9 cellular contexts compared by ENCODE assay signal in the genomic region with DNA sequence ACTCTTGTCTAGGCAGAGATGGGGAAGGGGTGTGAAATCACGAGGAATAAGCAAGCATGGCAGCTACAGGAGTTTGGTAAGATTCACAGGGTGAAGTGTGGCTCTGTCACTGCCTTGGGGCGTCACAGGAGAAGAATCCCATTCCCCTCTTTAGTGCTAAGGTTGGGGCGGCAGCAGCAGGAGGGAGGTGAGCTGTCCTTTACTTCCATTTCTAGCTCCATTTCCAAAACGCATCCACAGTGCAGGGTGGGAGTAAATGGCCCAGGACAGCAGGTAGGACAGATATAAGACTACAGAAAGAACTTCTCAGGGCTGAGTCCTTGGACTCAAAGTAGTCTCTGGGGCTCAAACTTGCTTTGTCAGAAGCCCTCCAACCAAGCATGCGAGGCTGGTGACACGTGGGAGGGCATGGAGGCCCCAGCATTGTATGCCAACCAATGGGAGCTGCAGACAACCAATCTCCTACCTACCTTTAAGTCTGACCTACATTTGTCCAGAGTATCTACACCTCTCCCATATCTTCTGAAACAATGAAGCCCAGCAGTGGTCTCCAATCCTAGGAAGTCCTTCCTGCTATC. TPM values are rescaled to one million over a fixed set of nuclear protein-coding genes. Genes with fewer than 3 reads are reported as not detected.
DNase-seq lines count a peak whose midpoint lies in the region; ATAC-seq and TF ChIP-seq lines count a peak whose summit lies in the region.
"Had no signal": no experiment of that assay in that cellular context is flagged by ENCODE, and none has a peak within 500 bp of the region (broad histone marks: within the 10 kb centered on the region; RNA-seq: fewer than 3 reads in every experiment).

No MANE protein-coding gene starts in this region.

- H3K4me3 ChIP-seq in lung (no peak overlapping the region), thymus (ENCODE audit: low read length) (no peak overlapping the region), hepatocyte (no peak overlapping the region)

- no peaks in the 10 kb centered on the region for H3K9me3 Mint-ChIP-seq in activated T-cell treated with anti-CD3 and anti-CD28 coated beads, Interleukin-2, amount 50 U/mL, for 4 hours
- H3K9me3 Mint-ChIP-seq in activated T-helper 17 cell treated with anti-CD3 and anti-CD28 coated beads, Interleukin-2, amount 50 U/mL, for 72 hours: no peaks in the 10 kb centered on the region

- peak overlapping the region; percentile 59 for H3K4me3 Mint-ChIP-seq in activated T-cell treated with anti-CD3 and anti-CD28 coated beads, Interleukin-2, amount 50 U/mL, for 4 hours
- peak overlapping the region; percentile 82 for H3K4me3 Mint-ChIP-seq in activated T-helper 17 cell treated with anti-CD3 and anti-CD28 coated beads, Interleukin-2, amount 50 U/mL, for 72 hours

- TF ChIP-seq CTCF in lung (IDR thresholded peaks at IDR 0.05; ENCODE audit: control extremely low read depth, extremely low read depth): no peak
- TF ChIP-seq CTCF in hepatocyte (IDR thresholded peaks at IDR 0.05; ENCODE audit: poor library complexity): no peak

- H3K4me2 ChIP-seq in hepatocyte: no peak overlapping the region

- 68 to 69% methylated on average over 6 of the region's 6 CpGs for WGBS in lung, 2 donors
- WGBS in thymus: 72% methylated on average over 6 of the region's 6 CpGs
- 85% methylated on average over 6 of the region's 6 CpGs for WGBS in hepatocyte (ENCODE audit: low lambda C conversion rate, missing lambda C conversion rate)

- H3K36me3 ChIP-seq in lung (ENCODE audit: control insufficient read depth in 2 of 2, insufficient read depth in 2 of 2, low read length in 2 of 2): peaks cover 0 to 4% of the 10 kb centered on the region in 2 donors
- H3K36me3 ChIP-seq in thymus (ENCODE audit: control insufficient read depth, insufficient read depth): peaks cover 19% of the 10 kb centered on the region
- H3K36me3 ChIP-seq in hepatocyte (replicated peaks; ENCODE audit: insufficient read depth, low read depth): no peaks in the 10 kb centered on the region

- H3K79me2 ChIP-seq in hepatocyte: peaks cover 100% of the 10 kb centered on the region

- H3K27ac ChIP-seq in lung (ENCODE audit: low read depth in 1 of 2, low read length in 1 of 2) (peak overlapping the region; percentile 17 to 84), thymus (ENCODE audit: low read depth) (peak overlapping the region; percentile 43), hepatocyte (no peak overlapping the region)

- H3K9me2 ChIP-seq in hepatocyte (replicated peaks; ENCODE audit: insufficient read depth): no peaks in the 10 kb centered on the region

- ATAC-seq in activated T-cell treated with anti-CD3 and anti-CD28 coated beads, Interleukin-2, amount 50 U/mL, for 4 hours: no peak
- ATAC-seq in activated T-helper 17 cell treated with anti-CD3 and anti-CD28 coated beads, Interleukin-2, amount 50 U/mL, for 72 hours (replicated peaks): no peak
- no peak for ATAC-seq in lung (ENCODE audit: insufficient read depth, low FRiP score)

- H3K4me1 ChIP-seq in lung (ENCODE audit: control insufficient read depth in 2 of 2, insufficient read depth in 2 of 2, low read length in 2 of 2) (peaks cover 58 to 88% of the 10 kb centered on the region in 2 donors), thymus (ENCODE audit: control insufficient read depth, insufficient read depth, low read length) (peaks cover 91% of the 10 kb centered on the region), hepatocyte (ENCODE audit: insufficient read depth) (peaks cover 53% of the 10 kb centered on the region)

- no peak for DNase-seq in activated T-cell treated with anti-CD3 and anti-CD28 coated beads, Interleukin-2, amount 50 U/mL, for 4 hours
- DNase-seq in activated T-cell treated with anti-CD3 and anti-CD28 coated beads for 4 hours: no peak
- DNase-seq in lung (ENCODE audit: low spot score): no peak
- no peak for DNase-seq in hepatocyte (ENCODE audit: low spot score)
- DNase-seq in anterior cingulate cortex (lab: John Stamatoyannopoulos, UW): no peak
- DNase-seq in UCSD-AML1 (lab: John Stamatoyannopoulos, UW; ENCODE audit: unreplicated experiment): no peak
- DNase-seq: NCI-H1436 treated with DMSO at 0.1 percent for 48 hours had no signal

- no peak overlapping the region for H2AFZ ChIP-seq in hepatocyte

- peaks cover 11% of the 10 kb centered on the region for H3K36me3 Mint-ChIP-seq in activated T-cell treated with anti-CD3 and anti-CD28 coated beads, Interleukin-2, amount 50 U/mL, for 4 hours (ENCODE audit: insufficient read depth)
- H3K36me3 Mint-ChIP-seq in activated T-helper 17 cell treated with anti-CD3 and anti-CD28 coated beads, Interleukin-2, amount 50 U/mL, for 72 hours (ENCODE audit: low read depth): peaks cover 54% of the 10 kb centered on the region

- peaks cover 99% of the 10 kb centered on the region for H3K4me1 Mint-ChIP-seq in activated T-cell treated with anti-CD3 and anti-CD28 coated beads, Interleukin-2, amount 50 U/mL, for 4 hours (ENCODE audit: low read depth)
- H3K4me1 Mint-ChIP-seq in activated T-helper 17 cell treated with anti-CD3 and anti-CD28 coated beads, Interleukin-2, amount 50 U/mL, for 72 hours: peaks cover 84% of the 10 kb centered on the region

- H3K27me3 Mint-ChIP-seq in activated T-cell treated with anti-CD3 and anti-CD28 coated beads, Interleukin-2, amount 50 U/mL, for 4 hours (ENCODE audit: low read depth): no peaks in the 10 kb centered on the region
- no peaks in the 10 kb centered on the region for H3K27me3 Mint-ChIP-seq in activated T-helper 17 cell treated with anti-CD3 and anti-CD28 coated beads, Interleukin-2, amount 50 U/mL, for 72 hours

- H3K27ac Mint-ChIP-seq in activated T-helper 17 cell treated with anti-CD3 and anti-CD28 coated beads, Interleukin-2, amount 50 U/mL, for 72 hours: peak overlapping the region; percentile 70

- H3K27me3 ChIP-seq in lung (ENCODE audit: control insufficient read depth, insufficient read depth) (no peaks in the 10 kb centered on the region), thymus (ENCODE audit: control insufficient read depth, insufficient read depth) (no peaks in the 10 kb centered on the region), hepatocyte (no peaks in the 10 kb centered on the region)

- no peaks in the 10 kb centered on the region for H3K9me3 ChIP-seq in lung (ENCODE audit: control insufficient read depth in 2 of 2, insufficient read depth in 1 of 2, low read length in 1 of 2)
- no peaks in the 10 kb centered on the region for H3K9me3 ChIP-seq in thymus (ENCODE audit: control insufficient read depth)
- H3K9me3 ChIP-seq in hepatocyte (ENCODE audit: low read depth): no peaks in the 10 kb centered on the region

- H4K20me1 ChIP-seq in hepatocyte (ENCODE audit: insufficient read depth, poor library complexity, severe bottlenecking): peaks cover 100% of the 10 kb centered on the region

RNA-seq across cellular contexts. Expression of gene MEF2D, which starts 8.5 kb away (rescaled TPM):
- 10 to 100 TPM; 42.5 to 50.9 (median 46.3) TPM for total RNA-seq in activated T-cell treated with anti-CD3 and anti-CD28 coated beads, Interleukin-2, amount 50 U/mL, for 4 hours
- total RNA-seq in activated T-helper 17 cell treated with anti-CD3 and anti-CD28 coated beads, Interleukin-2, amount 50 U/mL, for 72 hours: 10 to 100 TPM; 34.4 to 68.5 TPM
- total RNA-seq in lung (10 to 100 TPM; 23.0 to 52.5 TPM), hepatocyte (9.6 and 20.1 TPM in 2 replicates)
- polyA plus RNA-seq in lung (10 to 100 TPM; 23.0 to 23.3 TPM), thymus (26.3 TPM), hepatocyte (25.1 and 30.8 TPM in 2 replicates)
